12 cellular contexts compared by ENCODE assay signal in the genomic region with DNA sequence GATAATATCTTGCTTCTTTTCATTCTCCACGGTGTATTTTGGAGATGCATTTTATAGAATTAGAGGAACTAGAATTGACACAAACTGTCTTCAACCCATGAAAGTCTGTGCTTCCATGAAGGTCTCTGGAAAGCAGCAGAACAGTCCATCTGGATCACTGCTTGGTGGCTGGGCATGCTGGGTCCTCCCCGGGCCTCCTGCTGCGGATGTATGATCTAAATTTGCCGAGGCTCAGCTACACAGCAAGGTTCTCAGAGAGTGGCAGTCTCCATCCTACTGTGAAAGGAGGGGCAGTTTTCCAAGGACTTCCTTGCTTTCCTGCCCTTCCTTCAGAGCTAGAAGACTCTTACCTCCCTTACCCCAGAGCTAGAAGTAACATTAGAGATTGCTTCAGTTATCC. TPM values are rescaled to one million over a fixed set of nuclear protein-coding genes. Genes with fewer than 3 reads are reported as not detected.
A peak's percentile ranks its signal among the peaks of the same experiment; 100 is the strongest.
DNase-seq lines count a peak whose midpoint lies in the region; ATAC-seq and TF ChIP-seq lines count a peak whose summit lies in the region.
"Had no signal": no experiment of that assay in that cellular context is flagged by ENCODE, and none has a peak within 500 bp of the region (broad histone marks: within the 10 kb centered on the region; RNA-seq: fewer than 3 reads in every experiment).

No MANE protein-coding gene starts in this region.

- H3K9ac ChIP-seq in iPS-20b (ENCODE audit: low read depth, low read length) = no peak overlapping the region

- intact Hi-C loops in CD4-positive, alpha-beta T cell (cut with DNase I, micrococcal nuclease) = no loop called here
- intact Hi-C loops in Panc1 (cut with micrococcal nuclease; ENCODE audit: unreplicated experiment) = no loop called here
- intact Hi-C loops in spleen (cut with DNase I; ENCODE audit: low total_unique reads) = no loop called here

- POLR2A ChIA-PET in CD4-positive, alpha-beta T cell (lab: Charles Lee) = interaction anchor here (0.6 to 2.1 kb wide), 5 partner anchors 13 to 205 kb away, joined by 3 to 9 read pairs (median 3); partner anchors contain the start of gene TTPAL
- POLR2A ChIA-PET in Panc1 (lab: Charles Lee) = no interaction called here

- no peaks in the 10 kb centered on the region for H3K9me3 Mint-ChIP-seq in CD4-positive, alpha-beta T cell
- H3K9me3 Mint-ChIP-seq: activated CD8-positive, alpha-beta T cell treated with anti-CD3 and anti-CD28 coated beads for 36 hours had no signal

- H3K4me1 Mint-ChIP-seq in CD4-positive, alpha-beta T cell (ENCODE audit: low read depth) = peaks cover 24% of the 10 kb centered on the region

- no TSS peak for BruUV-seq in Panc1 (replicated peaks; lab: Mats Ljungman, UMichigan)

- no peak overlapping the region for H3K27ac ChIP-seq in CD4-positive, alpha-beta T cell (ENCODE audit: low read depth, low read length)
- H3K27ac ChIP-seq in Panc1 (ENCODE audit: low read length) (peak overlapping the region; percentile 29), iPS-20b (ENCODE audit: low read length) (no peak overlapping the region), spleen (peak overlapping the region; percentile 34 to 87 (median 76)), foreskin keratinocyte (no peak overlapping the region)
- H3K27ac ChIP-seq: brain microvascular endothelial cell had no signal

- H3K36me3 ChIP-seq in Panc1 (ENCODE audit: control insufficient read depth, insufficient read depth, low read length) (no peaks in the 10 kb centered on the region), iPS-20b (ENCODE audit: insufficient read depth, low read depth, low read length) (no peaks in the 10 kb centered on the region), spleen (peaks cover 0 to 5% (median 0%) of the 10 kb centered on the region in 6 donors)
- H3K36me3 ChIP-seq: brain microvascular endothelial cell had no signal

- CTCF ChIA-PET in CD4-positive, alpha-beta T cell (lab: Charles Lee) = no interaction called here
- CTCF ChIA-PET in Panc1 (lab: Charles Lee) = interaction anchor here (0.6 kb wide), 2 partner anchors 13 to 213 kb away, joined by 3 to 4 read pairs; no protein-coding TSS in a partner anchor

- H3K36me3 Mint-ChIP-seq in CD4-positive, alpha-beta T cell (ENCODE audit: low read depth) = no peaks in the 10 kb centered on the region

- no peak for TF ChIP-seq POLR2A in spleen (IDR thresholded peaks at IDR 0.05)

- no peak for ATAC-seq in CD4-positive, alpha-beta T cell (ENCODE audit: poor library complexity)
- ATAC-seq in Panc1 (no peak), foreskin keratinocyte (no peak), GM18870 (IDR thresholded peaks at IDR 0.05; ENCODE audit: unreplicated experiment) (no peak), GM19023 (IDR thresholded peaks at IDR 0.05; ENCODE audit: unreplicated experiment) (no peak)
- ATAC-seq: activated CD8-positive, alpha-beta T cell treated with anti-CD3 and anti-CD28 coated beads for 36 hours had no signal

- H3K27me3 ChIP-seq in CD4-positive, alpha-beta T cell (ENCODE audit: control insufficient read depth, insufficient read depth, low read length) = no peaks in the 10 kb centered on the region
- H3K27me3 ChIP-seq in Panc1 (ENCODE audit: control insufficient read depth, insufficient read depth, low read length) (no peaks in the 10 kb centered on the region), iPS-20b (ENCODE audit: insufficient read depth, low read length) (no peaks in the 10 kb centered on the region), spleen (replicated peaks in 1 of 7) (no peaks in the 10 kb centered on the region), foreskin keratinocyte (no peaks in the 10 kb centered on the region)
- H3K27me3 ChIP-seq: brain microvascular endothelial cell had no signal

- H3K27ac Mint-ChIP-seq in CD4-positive, alpha-beta T cell = peak overlapping the region; percentile 73

- in situ Hi-C loops in Panc1 (cut with HindIII; ENCODE audit: low pct_unique_long_range_greater_than_20kb, low sequenced_read_pairs) = no loop called here

- 57 to 81% (median 71%) methylated on average over 4 of the region's 4 CpGs for WGBS in spleen, 5 donors

- peaks cover 37% of the 10 kb centered on the region for H3K4me1 ChIP-seq in Panc1 (ENCODE audit: control insufficient read depth, insufficient read depth, low read length)
- H3K4me1 ChIP-seq in iPS-20b (ENCODE audit: insufficient read depth, low read length) = peaks cover 20% of the 10 kb centered on the region
- H3K4me1 ChIP-seq in spleen = peaks cover 56 to 100% (median 87%) of the 10 kb centered on the region in 6 donors
- peaks cover 5% of the 10 kb centered on the region for H3K4me1 ChIP-seq in foreskin keratinocyte

- DNase-seq in CD4-positive, alpha-beta T cell = no peak
- no peak for DNase-seq in Panc1 (ENCODE audit: low read depth, low spot score)
- DNase-seq in spleen = no peak
- DNase-seq in foreskin keratinocyte = no peak
- DNase-seq in pons (ENCODE audit: low spot score) = no peak
- DNase-seq: activated CD8-positive, alpha-beta T cell treated with anti-CD3 and anti-CD28 coated beads for 36 hours; brain microvascular endothelial cell; NCI-H526; occipital lobe had no signal

- H3K9me3 ChIP-seq in CD4-positive, alpha-beta T cell (ENCODE audit: control insufficient read depth, low read length) = no peaks in the 10 kb centered on the region
- H3K9me3 ChIP-seq in Panc1 (ENCODE audit: control insufficient read depth, insufficient read depth, low read depth, low read length) = no peaks in the 10 kb centered on the region
- no peaks in the 10 kb centered on the region for H3K9me3 ChIP-seq in iPS-20b (ENCODE audit: insufficient read depth, low read depth, low read length)
- no peaks in the 10 kb centered on the region for H3K9me3 ChIP-seq in spleen

- TF ChIP-seq CTCF in CD4-positive, alpha-beta T cell (IDR thresholded peaks at IDR 0.05) = no peak
- TF ChIP-seq CTCF in Panc1 (IDR thresholded peaks at IDR 0.05) (no peak), spleen (IDR thresholded peaks at IDR 0.05 in 8 of 11, conservative IDR thresholded peaks at IDR 0.05 in 3 of 11) (no peak), foreskin keratinocyte (conservative IDR thresholded peaks at IDR 0.05) (no peak)

- H3K4me3 ChIP-seq in Panc1 (ENCODE audit: low read depth in 2 of 2, low read length in 2 of 2) = no peak overlapping the region
- peak overlapping the region; percentile 30; the same call in 1 of the 2 replicates for H3K4me3 ChIP-seq in iPS-20b (ENCODE audit: low read length)
- H3K4me3 ChIP-seq in spleen = peak overlapping the region in 1 of 8 donors; percentile 56

- no peak overlapping the region for H3K4me3 Mint-ChIP-seq in CD4-positive, alpha-beta T cell

- no peaks in the 10 kb centered on the region for H3K27me3 Mint-ChIP-seq in CD4-positive, alpha-beta T cell
- H3K27me3 Mint-ChIP-seq: activated CD8-positive, alpha-beta T cell treated with anti-CD3 and anti-CD28 coated beads for 36 hours had no signal

RNA-seq across cellular contexts. Expression of gene PKIG, which starts 15.1 kb away (rescaled TPM):
- total RNA-seq in CD4-positive, alpha-beta T cell = 1 to 10 TPM; 1.7 to 2.4 TPM
- 66.3 TPM for total RNA-seq in Panc1 (2021; ENCODE audit: unreplicated experiment)
- polyA plus RNA-seq in Panc1 (2012; ENCODE audit: insufficient read length) = 91.5 TPM
- 10 to 100 TPM; 37.5 to 82.6 (median 47.6) TPM for total RNA-seq in spleen
- polyA plus RNA-seq in spleen = 10 to 100 TPM; 64.6 to 82.1 (median 74.9) TPM
- total RNA-seq in foreskin keratinocyte = 19.9 and 20.7 TPM in 2 replicates
- 23.5 and 25.4 TPM in 2 replicates for polyA plus RNA-seq in foreskin keratinocyte

RNA-seq across cellular contexts. Expression of gene ADA, which starts 54.0 kb away (rescaled TPM):
- total RNA-seq in CD4-positive, alpha-beta T cell = 10 to 100 TPM; 31.7 to 32.8 TPM
- total RNA-seq in Panc1 (2021; ENCODE audit: unreplicated experiment) = 53.8 TPM
- polyA plus RNA-seq in Panc1 (2012; ENCODE audit: insufficient read length) = 65.5 TPM
- 10 to 100 TPM; 18.8 to 30.4 (median 21.0) TPM for total RNA-seq in spleen
- polyA plus RNA-seq in spleen = 10 to 100 TPM; 14.8 to 25.0 (median 24.1) TPM
- 16.1 and 17.6 TPM in 2 replicates for total RNA-seq in foreskin keratinocyte
- 21.3 and 22.9 TPM in 2 replicates for polyA plus RNA-seq in foreskin keratinocyte

Comparison
In these comparisons a context has a peak if more than half of its experiments do, and no peak if none do; other contexts are left out.
1. H3K27ac ChIP-seq: peak in Panc1 (single experiment) and spleen (8 of 8); none in CD4-positive, alpha-beta T cell (single experiment), iPS-20b (single experiment) and foreskin keratinocyte (single experiment).